ENCODE assay signal across 8 cellular contexts in genomic region chr15:73050561-73051297, GRCh38. TPM values are rescaled to one million over a fixed set of nuclear protein-coding genes. Genes with fewer than 3 reads are reported as not detected.
DNase-seq lines count a peak whose midpoint lies in the region; ATAC-seq and TF ChIP-seq lines count a peak whose summit lies in the region.

No MANE protein-coding gene starts in this region.

- H3K36me3 ChIP-seq in lower lobe of right lung (no peaks in the 10 kb centered on the region), thymus (ENCODE audit: control insufficient read depth, insufficient read depth) (no peaks in the 10 kb centered on the region)

- H3K9me3 Mint-ChIP-seq in activated T-cell treated with anti-CD3 and anti-CD28 coated beads, Interleukin-2, amount 50 U/mL, for 24 hours = no peaks in the 10 kb centered on the region

- H3K4me3 Mint-ChIP-seq in activated T-cell treated with anti-CD3 and anti-CD28 coated beads, Interleukin-2, amount 50 U/mL, for 24 hours = peak overlapping the region; percentile 72

- intact Hi-C loops in lower lobe of right lung (cut with DNase I) = no loop called here

- H3K9me3 ChIP-seq in lower lobe of right lung = no peaks in the 10 kb centered on the region
- no peaks in the 10 kb centered on the region for H3K9me3 ChIP-seq in thymus (ENCODE audit: control insufficient read depth)

- peaks cover 15% of the 10 kb centered on the region for H3K27me3 Mint-ChIP-seq in activated T-cell treated with anti-CD3 and anti-CD28 coated beads, Interleukin-2, amount 50 U/mL, for 24 hours

- WGBS in thymus = 30% methylated on average over 10 of the region's 10 CpGs

- in situ Hi-C loops in astrocyte of the spinal cord (cut with HindIII; ENCODE audit: low sequenced_read_pairs) = no loop called here

- no peak for DNase-seq in activated T-cell treated with anti-CD3 and anti-CD28 coated beads, Interleukin-2, amount 50 U/mL, for 24 hours
- DNase-seq in activated T-cell treated with anti-CD3 and anti-CD28 coated beads, Interleukin-2, amount 50 U/mL, for 48 hours = no peak
- DNase-seq in astrocyte of the spinal cord (ENCODE audit: low read depth, low spot score) (peak; percentile 3), lower lobe of right lung (no peak), NCI-H1417 treated with DMSO at 0.1 percent for 48 hours (lab: John Stamatoyannopoulos, UW) (no peak)

- H3K4me1 ChIP-seq in lower lobe of right lung = peaks cover 26% of the 10 kb centered on the region
- peaks cover 6% of the 10 kb centered on the region for H3K4me1 ChIP-seq in thymus (ENCODE audit: control insufficient read depth, insufficient read depth, low read length)

- no peak overlapping the region for H3K27ac Mint-ChIP-seq in activated T-cell treated with anti-CD3 and anti-CD28 coated beads, Interleukin-2, amount 50 U/mL, for 24 hours

- H3K4me1 Mint-ChIP-seq in activated T-cell treated with anti-CD3 and anti-CD28 coated beads, Interleukin-2, amount 50 U/mL, for 24 hours (ENCODE audit: low read depth) = peaks cover 11% of the 10 kb centered on the region

- H3K4me3 ChIP-seq in astrocyte of the spinal cord (ENCODE audit: low read depth, low read length) = peak overlapping the region; percentile 67
- peak overlapping the region; percentile 72 for H3K4me3 ChIP-seq in lower lobe of right lung
- H3K4me3 ChIP-seq in thymus (ENCODE audit: low read length) = peak overlapping the region; percentile 73

- H3K36me3 Mint-ChIP-seq in activated T-cell treated with anti-CD3 and anti-CD28 coated beads, Interleukin-2, amount 50 U/mL, for 24 hours (ENCODE audit: low read depth) = no peaks in the 10 kb centered on the region

- ATAC-seq in lower lobe of right lung (no peak), HG02885 (IDR thresholded peaks at IDR 0.05; ENCODE audit: poor library complexity, unreplicated experiment) (no peak), GM21367 (IDR thresholded peaks at IDR 0.05; ENCODE audit: unreplicated experiment) (no peak)

- no peak for TF ChIP-seq CTCF in astrocyte of the spinal cord (IDR thresholded peaks at IDR 0.05; ENCODE audit: low read depth, low read length)
- TF ChIP-seq CTCF in lower lobe of right lung (IDR thresholded peaks at IDR 0.05) = no peak

- H3K27ac ChIP-seq in lower lobe of right lung = peak overlapping the region; percentile 91
- no peak overlapping the region for H3K27ac ChIP-seq in thymus (ENCODE audit: low read depth)

- H3K27me3 ChIP-seq in lower lobe of right lung (ENCODE audit: low read depth) (no peaks in the 10 kb centered on the region), thymus (ENCODE audit: control insufficient read depth, insufficient read depth) (peaks cover 46% of the 10 kb centered on the region)

RNA-seq across cellular contexts. Expression of gene NEO1, which starts 1.5 kb away (rescaled TPM):
- 37.8 TPM for total RNA-seq in lower lobe of right lung
- 4.4 TPM for polyA plus RNA-seq in thymus
